In the genomic region with DNA sequence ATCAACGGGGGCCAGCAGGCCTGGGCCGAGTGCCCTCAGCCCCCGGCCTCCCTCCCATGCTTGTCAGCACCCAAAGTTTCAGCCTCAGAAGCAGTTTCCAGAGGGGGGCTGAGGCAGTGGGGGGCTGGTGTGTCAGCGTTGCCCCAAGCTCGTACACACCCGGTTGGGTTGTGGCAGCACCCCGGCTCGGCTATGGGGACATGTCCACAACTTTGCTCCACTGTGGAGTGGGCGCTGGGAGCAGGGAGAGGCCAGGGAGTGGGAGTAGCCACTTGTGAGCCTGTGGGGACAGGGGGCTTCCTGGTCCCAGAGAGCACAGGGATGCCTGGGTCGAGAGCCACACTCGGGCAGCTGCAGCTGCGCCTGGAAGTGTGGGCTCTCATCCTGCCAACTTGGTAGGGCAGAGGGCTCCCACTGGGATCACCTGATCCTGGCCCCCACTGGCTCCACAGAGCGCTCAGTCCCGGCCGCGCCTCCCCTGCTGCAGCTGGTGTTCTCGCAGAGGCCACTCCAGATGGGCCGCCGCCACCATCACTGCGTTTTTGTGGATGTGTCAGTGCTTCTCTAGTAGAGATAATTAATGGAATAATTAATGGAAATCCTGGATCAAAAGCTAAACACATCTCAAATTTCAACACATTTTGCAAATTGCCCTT, we compare ENCODE assay signal across 15 cellular contexts.
A peak's percentile ranks its signal among the peaks of the same experiment; 100 is the strongest.
DNase-seq lines count a peak whose midpoint lies in the region; ATAC-seq, FAIRE-seq and TF ChIP-seq lines count a peak whose summit lies in the region.
"Had no signal": no experiment of that assay in that cellular context is flagged by ENCODE, and none has a peak within 500 bp of the region (broad histone marks: within the 10 kb centered on the region; RNA-seq: fewer than 3 reads in every experiment).

No MANE protein-coding gene starts in this region.

- no peaks in the 10 kb centered on the region for H4K20me1 ChIP-seq in Karpas-422 (ENCODE audit: insufficient read depth, low read depth, low read length)
- H4K20me1 ChIP-seq in K562 (replicated peaks; ENCODE audit: control insufficient read depth, insufficient read depth, low read length), result no peaks in the 10 kb centered on the region; the same call in 1 of the 2 replicates

- WGBS in K562 (ENCODE audit: insufficient coverage, low coverage, missing lambda C conversion rate), result 6% methylated on average over 18 of the region's 20 CpGs
- 93 to 100% methylated on average over 8 to 17 of the region's 20 CpGs for WGBS in upper lobe of left lung, 2 donors

- H3K4me2 ChIP-seq in Karpas-422 (ENCODE audit: low read depth, low read length, poor library complexity, severe bottlenecking), result no peak overlapping the region
- no peak overlapping the region for H3K4me2 ChIP-seq in K562 (ENCODE audit: insufficient read depth, low read length)

- no peak overlapping the region for H3K4me3 Mint-ChIP-seq in MCF 10A (ENCODE audit: unreplicated experiment)

- no peaks in the 10 kb centered on the region for H3K9me3 Mint-ChIP-seq in MCF 10A (ENCODE audit: unreplicated experiment)

- H3K9ac ChIP-seq in Karpas-422 (ENCODE audit: low read length), result no peak overlapping the region
- H3K9ac ChIP-seq in K562 (ENCODE audit: insufficient read depth in 1 of 2, low read depth in 2 of 2, low read length in 2 of 2), result peak overlapping the region in 1 of 2 experiments; percentile 73; a peak in 2 of 4 replicates

- H3K27ac ChIP-seq in breast epithelium (peak overlapping the region; percentile 40 to 63), Karpas-422 (ENCODE audit: low read length) (no peak overlapping the region), K562 (ENCODE audit: extremely low read depth, low read depth, low read length) (no peak overlapping the region), upper lobe of left lung (no peak overlapping the region)

- H3K36me3 ChIP-seq in breast epithelium, result no peaks in the 10 kb centered on the region
- no peaks in the 10 kb centered on the region for H3K36me3 ChIP-seq in Karpas-422 (ENCODE audit: insufficient read depth, low read length)
- H3K36me3 ChIP-seq in K562 (ENCODE audit: control insufficient read depth, insufficient read depth, low read length), result no peaks in the 10 kb centered on the region
- H3K36me3 ChIP-seq in upper lobe of left lung, result no peaks in the 10 kb centered on the region
- H3K36me3 ChIP-seq: HAP-1 had no signal

- DNase-seq in breast epithelium (ENCODE audit: low spot score in 2 of 2) (no peak), MCF 10A (ENCODE audit: unreplicated experiment) (no peak), Karpas-422 (no peak), K562 (ENCODE audit: extremely low read depth in 1 of 4, low spot score in 3 of 4) (no peak), upper lobe of left lung (peak in 1 of 2 donors; percentile 73), LoVo (ENCODE audit: low spot score) (no peak), foreskin fibroblast (no peak)
- DNase-seq: C1 segment of cervical spinal cord, DMS153, NCI-H187, SHP77 treated with DMSO at 0.1 percent for 48 hours, T-helper 1 cell had no signal

- no peak overlapping the region for H3K27ac Mint-ChIP-seq in MCF 10A (ENCODE audit: low read depth, unreplicated experiment)

- CTCF ChIA-PET in MCF 10A (lab: Yijun Ruan, JAX), result no interaction called here
- CTCF ChIA-PET in K562 (lab: Yijun Ruan, JAX; ENCODE audit: low intra/inter-chr PET ratio), result no interaction called here

- no TSS peak for BruUV-seq in MCF 10A (replicated peaks; lab: Mats Ljungman, UMichigan)
- BruUV-seq in K562 (replicated peaks; lab: Mats Ljungman, UMichigan), result no TSS peak

- POLR2A ChIA-PET in MCF 10A (lab: Yijun Ruan, JAX) (interaction anchor here (1.0 kb wide), 1 partner anchor 11 kb away, joined by 3 read pairs; no protein-coding TSS in a partner anchor), K562 (lab: Yijun Ruan, JAX) (interaction anchor here (0.8 kb wide), 1 partner anchor 126 kb away, joined by 4 read pairs; no protein-coding TSS in a partner anchor)

- intact Hi-C loops in breast epithelium (cut with DNase I; ENCODE audit: low total_unique reads) (no loop called here), MCF 10A (cut with micrococcal nuclease) (no loop called here), K562 (cut with micrococcal nuclease) (no loop called here)

- in situ Hi-C loops in K562 (cut with MboI), result no loop called here

- no peaks in the 10 kb centered on the region for H3K36me3 Mint-ChIP-seq in MCF 10A (ENCODE audit: insufficient read depth, unreplicated experiment)

- H3K9me3 ChIP-seq in breast epithelium, result no peaks in the 10 kb centered on the region
- H3K9me3 ChIP-seq in Karpas-422 (ENCODE audit: low read length), result no peaks in the 10 kb centered on the region
- no peaks in the 10 kb centered on the region for H3K9me3 ChIP-seq in K562 (replicated peaks; ENCODE audit: control insufficient read depth, insufficient read depth, low read depth, low read length)
- H3K9me3 ChIP-seq in upper lobe of left lung, result no peaks in the 10 kb centered on the region
- H3K9me3 ChIP-seq: HAP-1 had no signal

- no peak for TF ChIP-seq EP300 in K562 (IDR thresholded peaks at IDR 0.05; ENCODE audit: low read length)
- TF ChIP-seq EP300 in upper lobe of left lung (IDR thresholded peaks at IDR 0.05), result no peak

- H2AFZ ChIP-seq in Karpas-422 (ENCODE audit: low read length), result 0 out of 2 replicates have a peak overlapping the region, but pooled peaks have one; percentile 21
- 0 out of 2 replicates have a peak overlapping the region, but pooled peaks have one; percentile 11 for H2AFZ ChIP-seq in K562 (ENCODE audit: low read depth, low read length)

- ATAC-seq in K562, result peak; percentile 24
- peak; percentile 13 to 23 for ATAC-seq in upper lobe of left lung (ENCODE audit: low FRiP score in 2 of 2)
- ATAC-seq: SK-N-SH treated with all-trans-retinoic acid at 6 μM for 48 hours had no signal

- no peak for FAIRE-seq in K562 (lab: Jason Lieb, UNC)
- FAIRE-seq: GM19239 had no signal

- H3K4me1 ChIP-seq in breast epithelium, result no peaks in the 10 kb centered on the region
- no peaks in the 10 kb centered on the region for H3K4me1 ChIP-seq in Karpas-422 (ENCODE audit: low read length)
- H3K4me1 ChIP-seq in K562 (replicated peaks in 1 of 2; ENCODE audit: control insufficient read depth in 2 of 2, insufficient read depth in 2 of 2, low read length in 2 of 2), result peaks cover 0 to 12% of the 10 kb centered on the region in 2 experiments; a peak in 2 of 5 replicates
- no peaks in the 10 kb centered on the region for H3K4me1 ChIP-seq in upper lobe of left lung
- H3K4me1 ChIP-seq: HAP-1 had no signal

- H3K79me2 ChIP-seq in Karpas-422 (ENCODE audit: low read length) (no peaks in the 10 kb centered on the region), K562 (ENCODE audit: control insufficient read depth, insufficient read depth, low read length) (no peaks in the 10 kb centered on the region)

- no peaks in the 10 kb centered on the region for H3K9me1 ChIP-seq in K562 (ENCODE audit: control insufficient read depth, insufficient read depth, low read length)

- TF ChIP-seq RAD21 in K562 (CRISPR knock-in tag; conservative IDR thresholded peaks at IDR 0.05 in 1 of 2, IDR thresholded peaks at IDR 0.05 in 1 of 2), result no peak

- H3K4me3 ChIP-seq in breast epithelium (no peak overlapping the region), Karpas-422 (ENCODE audit: low read length) (no peak overlapping the region), K562 (no peak overlapping the region), upper lobe of left lung (no peak overlapping the region), foreskin fibroblast (ENCODE audit: low read depth in 1 of 2, low read length in 2 of 2) (no peak overlapping the region)
- H3K4me3 ChIP-seq: HAP-1 had no signal

- TF ChIP-seq CTCF in breast epithelium (IDR thresholded peaks at IDR 0.05), result no peak
- TF ChIP-seq CTCF in MCF 10A (IDR thresholded peaks at IDR 0.05; ENCODE audit: unreplicated experiment), result no peak
- no peak for TF ChIP-seq CTCF in K562 (IDR thresholded peaks at IDR 0.05 in 2 of 3, conservative IDR thresholded peaks at IDR 0.05 in 1 of 3; ENCODE audit: insufficient read depth in 2 of 3, low read depth in 1 of 3, low read length in 3 of 3)
- TF ChIP-seq CTCF in upper lobe of left lung (IDR thresholded peaks at IDR 0.05), result no peak
- no peak for TF ChIP-seq CTCF in foreskin fibroblast (IDR thresholded peaks at IDR 0.05; ENCODE audit: low read depth, low read length)

- TF ChIP-seq POLR2A in breast epithelium (IDR thresholded peaks at IDR 0.05) (no peak), K562 (conservative IDR thresholded peaks at IDR 0.05) (no peak), upper lobe of left lung (IDR thresholded peaks at IDR 0.05) (no peak)

- H3K4me1 Mint-ChIP-seq in MCF 10A (ENCODE audit: insufficient read depth, unreplicated experiment), result no peaks in the 10 kb centered on the region

- H3K27me3 ChIP-seq in breast epithelium, result no peaks in the 10 kb centered on the region
- no peaks in the 10 kb centered on the region for H3K27me3 ChIP-seq in Karpas-422 (ENCODE audit: low read length)
- peaks cover 4 to 34% of the 10 kb centered on the region in 2 experiments; a peak in 3 of 5 replicates for H3K27me3 ChIP-seq in K562 (ENCODE audit: control insufficient read depth in 2 of 2, insufficient read depth in 2 of 2, low read length in 2 of 2)
- H3K27me3 ChIP-seq in upper lobe of left lung, result no peaks in the 10 kb centered on the region

- H3K27me3 Mint-ChIP-seq in MCF 10A (ENCODE audit: insufficient read depth, unreplicated experiment), result no peaks in the 10 kb centered on the region

- H3K9me2 ChIP-seq in Karpas-422 (replicated peaks; ENCODE audit: insufficient read depth, low read length), result no peaks in the 10 kb centered on the region

TF ChIP-seq in K562, 482 proteins besides CTCF, POLR2A, EP300 and RAD21:
- no peak for TF ChIP-seq ZNF431 (CRISPR knock-in tag; IDR thresholded peaks at IDR 0.05)
- TF ChIP-seq, protein P1, sequence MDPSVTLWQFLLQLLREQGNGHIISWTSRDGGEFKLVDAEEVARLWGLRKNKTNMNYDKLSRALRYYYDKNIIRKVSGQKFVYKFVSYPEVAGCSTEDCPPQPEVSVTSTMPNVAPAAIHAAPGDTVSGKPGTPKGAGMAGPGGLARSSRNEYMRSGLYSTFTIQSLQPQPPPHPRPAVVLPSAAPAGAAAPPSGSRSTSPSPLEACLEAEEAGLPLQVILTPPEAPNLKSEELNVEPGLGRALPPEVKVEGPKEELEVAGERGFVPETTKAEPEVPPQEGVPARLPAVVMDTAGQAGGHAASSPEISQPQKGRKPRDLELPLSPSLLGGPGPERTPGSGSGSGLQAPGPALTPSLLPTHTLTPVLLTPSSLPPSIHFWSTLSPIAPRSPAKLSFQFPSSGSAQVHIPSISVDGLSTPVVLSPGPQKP (CRISPR knock-in tag; IDR thresholded peaks at IDR 0.05), result no peak
- no peak for TF ChIP-seq TEAD4 (IDR thresholded peaks at IDR 0.05; ENCODE audit: low read length)
- no peak for TF ChIP-seq TEAD4 (CRISPR knock-in tag; IDR thresholded peaks at IDR 0.05; ENCODE audit: borderline replicate concordance)

Comparison
In these comparisons a context has a peak if more than half of its experiments do, and no peak if none do; other contexts are left out.
1. H3K27ac ChIP-seq: peak in breast epithelium (2 of 2); none in Karpas-422 (single experiment), K562 (single experiment) and upper lobe of left lung (0 of 4).